ENCODE assay signal across 1 cellular context in genomic region chr2:30447149-30448045, GRCh38.
TF ChIP-seq lines count a peak whose summit lies in the region.

Gene LCLAT1, plus strand, starts transcription at chr2:30447246. Its CDS starts 78,345 bp downstream, at chr2:30525591.

TF ChIP-seq in A549, 52 proteins besides CTCF, POLR2A, EP300 and RAD21 (continued from another document):
- TF ChIP-seq NPAS2 (CRISPR knock-in tag; IDR thresholded peaks at IDR 0.05; ENCODE audit: borderline replicate concordance) (no peak), JUN (IDR thresholded peaks at IDR 0.05) (peak in 1 of 2 experiments; percentile 66; a peak in 2 of 5 replicates), KDM5A (IDR thresholded peaks at IDR 0.05) (peak; percentile 72; the same call in 1 of the 2 replicates), RARB (CRISPR knock-in tag; IDR thresholded peaks at IDR 0.05) (0 out of 2 replicates have a peak, but pooled peaks have one; percentile 46), CHD4 (IDR thresholded peaks at IDR 0.05; ENCODE audit: borderline replicate concordance) (no peak), MAZ (IDR thresholded peaks at IDR 0.05; ENCODE audit: borderline replicate concordance, low read depth, low read length) (no peak), BHLHE40 (IDR thresholded peaks at IDR 0.05; ENCODE audit: low read depth, low read length) (no peak), HOXB5 (CRISPR knock-in tag; IDR thresholded peaks at IDR 0.05) (peak; percentile 93), PHF8 (IDR thresholded peaks at IDR 0.05; ENCODE audit: borderline replicate concordance, low read depth) (peak; percentile 79), HOXB13 (CRISPR knock-in tag; IDR thresholded peaks at IDR 0.05; ENCODE audit: low read depth) (peak; percentile 90), NR3C1 (IDR thresholded peaks at IDR 0.05) (no peak), NFE2L2 (conservative IDR thresholded peaks at IDR 0.05; ENCODE audit: low read length) (no peak)
TF ChIP-seq in A549: peak in this region for 21.
